21 cellular contexts compared by ENCODE assay signal in genomic region chr20:2911200-2911599, GRCh38. TPM values are rescaled to one million over a fixed set of nuclear protein-coding genes. Genes with fewer than 3 reads are reported as not detected.
DNase-seq lines count a peak whose midpoint lies in the region; ATAC-seq, FAIRE-seq and TF ChIP-seq lines count a peak whose summit lies in the region.
"Had no signal": no experiment of that assay in that cellular context is flagged by ENCODE, and none has a peak within 500 bp of the region (broad histone marks: within the 10 kb centered on the region; RNA-seq: fewer than 3 reads in every experiment).

No MANE protein-coding gene starts in this region.

- peak overlapping the region; percentile 36 for H3K27ac Mint-ChIP-seq in activated T-cell treated with anti-CD3 and anti-CD28 coated beads, Interleukin-2, amount 50 U/mL, for 72 hours
- no peak overlapping the region for H3K27ac Mint-ChIP-seq in stimulated activated naive B cell treated with anti-CD40 and anti-IgM and Interleukin-4, amounts not matched to agents 10 μg/mL and 1 μg/mL and 100 μg/mL, for 72 hours
- H3K27ac Mint-ChIP-seq: nephron had no signal

- H3K9me2 ChIP-seq in Karpas-422 (replicated peaks; ENCODE audit: insufficient read depth, low read length): no peaks in the 10 kb centered on the region

- no peak overlapping the region for H3K9ac ChIP-seq in Karpas-422 (ENCODE audit: low read length)

- peak overlapping the region in 1 of 2 donors; percentile 42 for H3K4me3 Mint-ChIP-seq in activated T-cell treated with anti-CD3 and anti-CD28 coated beads, Interleukin-2, amount 50 U/mL, for 72 hours
- H3K4me3 Mint-ChIP-seq in stimulated activated naive B cell treated with anti-CD40 and anti-IgM and Interleukin-4, amounts not matched to agents 10 μg/mL and 1 μg/mL and 100 μg/mL, for 72 hours: no peak overlapping the region
- H3K4me3 Mint-ChIP-seq: nephron had no signal

- H3K27me3 Mint-ChIP-seq in activated T-cell treated with anti-CD3 and anti-CD28 coated beads, Interleukin-2, amount 50 U/mL, for 72 hours (ENCODE audit: low read depth): no peaks in the 10 kb centered on the region
- no peaks in the 10 kb centered on the region for H3K27me3 Mint-ChIP-seq in stimulated activated naive B cell treated with anti-CD40 and anti-IgM and Interleukin-4, amounts not matched to agents 10 μg/mL and 1 μg/mL and 100 μg/mL, for 72 hours

- H3K36me3 ChIP-seq in Karpas-422 (ENCODE audit: insufficient read depth, low read length) (no peaks in the 10 kb centered on the region; the same call in 1 of the 2 replicates), bronchial epithelial cell (ENCODE audit: control insufficient read depth, insufficient read depth, low read length) (no peaks in the 10 kb centered on the region)
- H3K36me3 ChIP-seq: colonic mucosa, thoracic aorta, vagina, WERI-Rb-1 had no signal

- no peak for FAIRE-seq in bronchial epithelial cell (lab: Jason Lieb, UNC)
- FAIRE-seq: frontal cortex had no signal

- H3K27me3 ChIP-seq in Karpas-422 (ENCODE audit: low read length) (no peaks in the 10 kb centered on the region), bronchial epithelial cell (ENCODE audit: control insufficient read depth, insufficient read depth, low read length) (no peaks in the 10 kb centered on the region)
- H3K27me3 ChIP-seq: colonic mucosa, vagina had no signal

- no peaks in the 10 kb centered on the region for H4K20me1 ChIP-seq in Karpas-422 (ENCODE audit: insufficient read depth, low read depth, low read length)

- H3K4me2 ChIP-seq in Karpas-422 (ENCODE audit: low read depth, low read length, poor library complexity, severe bottlenecking): no peak overlapping the region

- H3K79me2 ChIP-seq in Karpas-422 (ENCODE audit: low read length): peaks cover 83% of the 10 kb centered on the region

- H3K4me1 ChIP-seq in Karpas-422 (ENCODE audit: low read length): peaks cover 7% of the 10 kb centered on the region
- H3K4me1 ChIP-seq: colonic mucosa had no signal

- H3K4me1 Mint-ChIP-seq in activated T-cell treated with anti-CD3 and anti-CD28 coated beads, Interleukin-2, amount 50 U/mL, for 72 hours (ENCODE audit: low read depth): peaks cover 26% of the 10 kb centered on the region
- peaks cover 3 to 4% of the 10 kb centered on the region in 2 donors for H3K4me1 Mint-ChIP-seq in stimulated activated naive B cell treated with anti-CD40 and anti-IgM and Interleukin-4, amounts not matched to agents 10 μg/mL and 1 μg/mL and 100 μg/mL, for 72 hours
- H3K4me1 Mint-ChIP-seq: nephron had no signal

- DNase-seq in activated T-cell treated with anti-CD3 and anti-CD28 coated beads, Interleukin-2, amount 50 U/mL, for 72 hours: peak; percentile 14 to 17
- DNase-seq in activated T-cell treated with anti-CD3 and anti-CD28 coated beads for 4 hours (no peak), Karpas-422 (no peak), bronchial epithelial cell (ENCODE audit: low read depth) (peak; percentile 57), hepatic stellate cell (ENCODE audit: low spot score) (no peak), NCI-H1048 (lab: John Stamatoyannopoulos, UW) (no peak), ureter (ENCODE audit: low spot score) (no peak)
- DNase-seq in stimulated activated naive B cell treated with anti-CD40 and anti-IgM and Interleukin-4, amounts not matched to agents 10 μg/mL and 1 μg/mL and 100 μg/mL, for 72 hours: no peak
- DNase-seq: colonic mucosa; effector memory CD4-positive, alpha-beta T cell; islet precursor cell; NCI-H1417 treated with DMSO at 0.1 percent for 48 hours; NCI-H2107; NCI-H446 treated with DMSO at 0.1 percent for 48 hours; WERI-Rb-1 had no signal

- H3K4me3 ChIP-seq in Karpas-422 (ENCODE audit: low read length): no peak overlapping the region
- H3K4me3 ChIP-seq in bronchial epithelial cell (ENCODE audit: low read depth, low read length): no peak overlapping the region
- H3K4me3 ChIP-seq: colonic mucosa, thoracic aorta, vagina had no signal

- TF ChIP-seq CTCF in bronchial epithelial cell (IDR thresholded peaks at IDR 0.05; ENCODE audit: insufficient read depth, low read length, severe bottlenecking): no peak

- H3K36me3 Mint-ChIP-seq in activated T-cell treated with anti-CD3 and anti-CD28 coated beads, Interleukin-2, amount 50 U/mL, for 72 hours (ENCODE audit: insufficient read depth in 2 of 2): peaks cover 0 to 3% of the 10 kb centered on the region in 2 donors
- H3K36me3 Mint-ChIP-seq in stimulated activated naive B cell treated with anti-CD40 and anti-IgM and Interleukin-4, amounts not matched to agents 10 μg/mL and 1 μg/mL and 100 μg/mL, for 72 hours: peaks cover 0 to 6% of the 10 kb centered on the region in 2 donors

- no peaks in the 10 kb centered on the region for H3K9me3 ChIP-seq in Karpas-422 (ENCODE audit: low read length)
- H3K9me3 ChIP-seq: colonic mucosa, thoracic aorta, vagina had no signal

- no peaks in the 10 kb centered on the region for H3K9me3 Mint-ChIP-seq in activated T-cell treated with anti-CD3 and anti-CD28 coated beads, Interleukin-2, amount 50 U/mL, for 72 hours
- no peaks in the 10 kb centered on the region for H3K9me3 Mint-ChIP-seq in stimulated activated naive B cell treated with anti-CD40 and anti-IgM and Interleukin-4, amounts not matched to agents 10 μg/mL and 1 μg/mL and 100 μg/mL, for 72 hours
- H3K9me3 Mint-ChIP-seq: nephron had no signal

- ATAC-seq in activated T-cell treated with anti-CD3 and anti-CD28 coated beads, Interleukin-2, amount 50 U/mL, for 72 hours (replicated peaks in 1 of 2): peak; percentile 98 to 99
- peak; percentile 60 to 76 for ATAC-seq in stimulated activated naive B cell treated with anti-CD40 and anti-IgM and Interleukin-4, amounts not matched to agents 10 μg/mL and 1 μg/mL and 100 μg/mL, for 72 hours (replicated peaks)
- ATAC-seq: esophagus mucosa had no signal

- peak overlapping the region; percentile 21; the same call in 1 of the 2 replicates for H3K27ac ChIP-seq in Karpas-422 (ENCODE audit: low read length)
- H3K27ac ChIP-seq: C4-2B, colonic mucosa, thoracic aorta, vagina, WERI-Rb-1 had no signal

- no peak overlapping the region for H2AFZ ChIP-seq in Karpas-422 (ENCODE audit: low read length)

RNA-seq across cellular contexts. Expression of gene PTPRA, which starts 37.9 kb away (rescaled TPM):
- 10 to 100 TPM; 81.2 to 85.9 TPM for total RNA-seq in activated T-cell treated with anti-CD3 and anti-CD28 coated beads, Interleukin-2, amount 50 U/mL, for 72 hours
- total RNA-seq in Karpas-422 (2014; rRNA removed; shearing (Covaris generic); ENCODE audit: low replicate concordance): 45.2 and 58.4 TPM in 2 replicates
- total RNA-seq in bronchial epithelial cell (20.8 and 25.2 TPM in 2 replicates), ureter (79.5 TPM)

Comparison
In these comparisons a context has a peak if more than half of its experiments do, and no peak if none do; other contexts are left out.
1. DNase-seq: peak in activated T-cell treated with anti-CD3 and anti-CD28 coated beads, Interleukin-2, amount 50 U/mL, for 72 hours (2 of 2) and bronchial epithelial cell (single experiment); none in activated T-cell treated with anti-CD3 and anti-CD28 coated beads for 4 hours (single experiment), Karpas-422 (single experiment), stimulated activated naive B cell treated with anti-CD40 and anti-IgM and Interleukin-4, amounts not matched to agents 10 μg/mL and 1 μg/mL and 100 μg/mL, for 72 hours (single experiment), hepatic stellate cell (single experiment), NCI-H1048 (single experiment) and ureter (single experiment).